18 cellular contexts compared by ENCODE assay signal in genomic region chr12:110071504-110071903, GRCh38. TPM values are rescaled to one million over a fixed set of nuclear protein-coding genes. Genes with fewer than 3 reads are reported as not detected.
DNase-seq lines count a peak whose midpoint lies in the region; ATAC-seq, FAIRE-seq and TF ChIP-seq lines count a peak whose summit lies in the region.
"Had no signal": no experiment of that assay in that cellular context is flagged by ENCODE, and none has a peak within 500 bp of the region (broad histone marks: within the 10 kb centered on the region; RNA-seq: fewer than 3 reads in every experiment).

No MANE protein-coding gene starts in this region.

- CTCF ChIA-PET in activated naive CD4-positive, alpha-beta T cell treated with anti-CD3 and anti-CD28 coated beads, Interleukin-2, amount 10 ng/mL, durations not matched to agents 7 days and 5 days (lab: Charles Lee), result no interaction called here
- CTCF ChIA-PET in activated naive CD4-positive, alpha-beta T cell treated with anti-CD3 and anti-CD28 coated beads for 36 hours (lab: Charles Lee), result interaction anchor here (0.8 kb wide), 1 partner anchor 16 kb away, joined by 3 read pairs; no protein-coding TSS in a partner anchor
- CTCF ChIA-PET in activated CD4-positive, alpha-beta memory T cell treated with anti-CD3 and anti-CD28 coated beads for 36 hours (lab: Charles Lee), result interaction anchor here (1.2 kb wide), 1 partner anchor 23 kb away, joined by 3 read pairs; the partner anchor contains the start of gene C12orf76
- CTCF ChIA-PET in Calu3 (lab: Charles Lee), result no interaction called here

- no peak overlapping the region for H2AFZ ChIP-seq in DND-41 (ENCODE audit: low read depth, low read length)

- H3K27me3 Mint-ChIP-seq in activated naive CD4-positive, alpha-beta T cell treated with anti-CD3 and anti-CD28 coated beads, Interleukin-2, amount 10 ng/mL, durations not matched to agents 7 days and 5 days, result no peaks in the 10 kb centered on the region
- H3K27me3 Mint-ChIP-seq in activated naive CD4-positive, alpha-beta T cell treated with anti-CD3 and anti-CD28 coated beads for 36 hours (ENCODE audit: low read depth), result no peaks in the 10 kb centered on the region
- H3K27me3 Mint-ChIP-seq in activated CD4-positive, alpha-beta memory T cell treated with anti-CD3 and anti-CD28 coated beads for 36 hours, result no peaks in the 10 kb centered on the region
- peaks cover 42% of the 10 kb centered on the region for H3K27me3 Mint-ChIP-seq in Calu3 (ENCODE audit: unreplicated experiment)

- H3K27ac ChIP-seq in DND-41 (ENCODE audit: low read length) (no peak overlapping the region), dorsolateral prefrontal cortex (peak overlapping the region in 55 of 59 donors; percentile 6 to 99 (median 96)), small intestine (ENCODE audit: low read depth in 1 of 2, low read length in 1 of 2) (no peak overlapping the region)
- H3K27ac ChIP-seq: KMS-11 had no signal

- no peaks in the 10 kb centered on the region for H4K20me1 ChIP-seq in DND-41 (ENCODE audit: insufficient read depth, low read length)

- H3K36me3 ChIP-seq in DND-41 (ENCODE audit: insufficient read depth, low read length) (no peaks in the 10 kb centered on the region), small intestine (ENCODE audit: control insufficient read depth in 2 of 2, insufficient read depth in 2 of 2, low read length in 2 of 2) (no peaks in the 10 kb centered on the region)

- in situ Hi-C loops in GM13976 (cut with MboI; ENCODE audit: low sequenced_read_pairs, unreplicated experiment), result no loop called here

- H3K9me3 Mint-ChIP-seq in activated naive CD4-positive, alpha-beta T cell treated with anti-CD3 and anti-CD28 coated beads, Interleukin-2, amount 10 ng/mL, durations not matched to agents 7 days and 5 days, result no peaks in the 10 kb centered on the region
- H3K9me3 Mint-ChIP-seq in activated naive CD4-positive, alpha-beta T cell treated with anti-CD3 and anti-CD28 coated beads for 36 hours, result no peaks in the 10 kb centered on the region
- H3K9me3 Mint-ChIP-seq in activated CD4-positive, alpha-beta memory T cell treated with anti-CD3 and anti-CD28 coated beads for 36 hours, result no peaks in the 10 kb centered on the region
- H3K9me3 Mint-ChIP-seq in Calu3 (ENCODE audit: low read depth, unreplicated experiment), result no peaks in the 10 kb centered on the region

- BruUV-seq in Calu3 (replicated peaks; lab: Mats Ljungman, UMichigan), result no TSS peak

- H3K4me3 ChIP-seq in DND-41 (ENCODE audit: low read depth in 1 of 2, low read length in 2 of 2) (no peak overlapping the region), dorsolateral prefrontal cortex (peak overlapping the region in 32 of 59 donors; percentile 2 to 81 (median 68)), small intestine (ENCODE audit: low read depth in 1 of 2, low read length in 2 of 2) (no peak overlapping the region)

- TF ChIP-seq CTCF in DND-41 (IDR thresholded peaks at IDR 0.05; ENCODE audit: borderline replicate concordance, extremely low read depth, low read length, poor library complexity, severe bottlenecking) (no peak), dorsolateral prefrontal cortex (IDR thresholded peaks at IDR 0.05 in 54 of 56, conservative IDR thresholded peaks at IDR 0.05 in 2 of 56; ENCODE audit: low read depth in 1 of 56, partially characterized antibody in 56 of 56) (no peak), Calu3 (IDR thresholded peaks at IDR 0.05; ENCODE audit: unreplicated experiment) (no peak), GM13976 (IDR thresholded peaks at IDR 0.05; ENCODE audit: borderline replicate concordance, control extremely low read depth, extremely low read depth, insufficient read depth, missing control alignments) (no peak)

- POLR2A ChIA-PET in activated CD4-positive, alpha-beta memory T cell treated with anti-CD3 and anti-CD28 coated beads for 36 hours (lab: Charles Lee), result interaction anchor here (1.0 kb wide), 1 partner anchor 16 kb away, joined by 3 read pairs; no protein-coding TSS in a partner anchor

- FAIRE-seq in small intestine (lab: Jason Lieb, UNC), result no peak
- FAIRE-seq: H54 had no signal

- H3K27me3 ChIP-seq in DND-41 (ENCODE audit: insufficient read depth, low read length, poor library complexity) (no peaks in the 10 kb centered on the region), dorsolateral prefrontal cortex (no peaks in the 10 kb centered on the region), small intestine (ENCODE audit: control insufficient read depth in 2 of 2, insufficient read depth in 2 of 2, low read length in 2 of 2) (no peaks in the 10 kb centered on the region)

- H3K4me3 Mint-ChIP-seq in activated naive CD4-positive, alpha-beta T cell treated with anti-CD3 and anti-CD28 coated beads, Interleukin-2, amount 10 ng/mL, durations not matched to agents 7 days and 5 days, result peak overlapping the region; percentile 83
- no peak overlapping the region for H3K4me3 Mint-ChIP-seq in activated naive CD4-positive, alpha-beta T cell treated with anti-CD3 and anti-CD28 coated beads for 36 hours
- peak overlapping the region; percentile 83 for H3K4me3 Mint-ChIP-seq in activated CD4-positive, alpha-beta memory T cell treated with anti-CD3 and anti-CD28 coated beads for 36 hours
- no peak overlapping the region for H3K4me3 Mint-ChIP-seq in Calu3 (ENCODE audit: low read depth, unreplicated experiment)
- H3K4me3 Mint-ChIP-seq: CD14-positive monocyte had no signal

- no peak for DNase-seq in activated naive CD4-positive, alpha-beta T cell treated with anti-CD3 and anti-CD28 coated beads, Interleukin-2, amount 10 ng/mL, durations not matched to agents 7 days and 5 days
- DNase-seq in activated naive CD4-positive, alpha-beta T cell treated with anti-CD3 and anti-CD28 coated beads for 36 hours, result no peak
- DNase-seq in DND-41, result no peak
- no peak for DNase-seq in activated CD4-positive, alpha-beta memory T cell treated with anti-CD3 and anti-CD28 coated beads for 36 hours
- DNase-seq in dorsolateral prefrontal cortex, result no peak
- no peak for DNase-seq in Calu3
- no peak for DNase-seq in small intestine
- no peak for DNase-seq in GM13976 (ENCODE audit: low spot score)
- DNase-seq: ACHN, AML-193, Caco-2, NCI-H1048, NCI-H146, NCI-H2081, NCI-H82 had no signal

- peaks cover 59% of the 10 kb centered on the region for H3K4me1 Mint-ChIP-seq in activated naive CD4-positive, alpha-beta T cell treated with anti-CD3 and anti-CD28 coated beads, Interleukin-2, amount 10 ng/mL, durations not matched to agents 7 days and 5 days
- peaks cover 23% of the 10 kb centered on the region for H3K4me1 Mint-ChIP-seq in activated naive CD4-positive, alpha-beta T cell treated with anti-CD3 and anti-CD28 coated beads for 36 hours (ENCODE audit: low read depth)
- peaks cover 33% of the 10 kb centered on the region for H3K4me1 Mint-ChIP-seq in activated CD4-positive, alpha-beta memory T cell treated with anti-CD3 and anti-CD28 coated beads for 36 hours (ENCODE audit: low read depth)
- no peaks in the 10 kb centered on the region for H3K4me1 Mint-ChIP-seq in Calu3 (ENCODE audit: low read depth, unreplicated experiment)

- no peak for ATAC-seq in DND-41 (ENCODE audit: insufficient read depth, low read depth)

- peaks cover 4% of the 10 kb centered on the region for H3K79me2 ChIP-seq in DND-41 (ENCODE audit: insufficient read depth, low read length)

- no peak overlapping the region for H3K9ac ChIP-seq in DND-41 (ENCODE audit: low read depth, low read length)
- H3K9ac ChIP-seq: KMS-11 had no signal

- intact Hi-C loops in activated naive CD4-positive, alpha-beta T cell treated with anti-CD3 and anti-CD28 coated beads for 36 hours (cut with micrococcal nuclease), result no loop called here
- intact Hi-C loops in activated CD4-positive, alpha-beta memory T cell treated with anti-CD3 and anti-CD28 coated beads for 36 hours (cut with micrococcal nuclease), result no loop called here
- intact Hi-C loops in dorsolateral prefrontal cortex (cut with DNase I), result no loop called here
- intact Hi-C loops in Calu3 (cut with micrococcal nuclease; ENCODE audit: unreplicated experiment), result no loop called here

- H3K9me3 ChIP-seq in DND-41 (ENCODE audit: insufficient read depth, low read length, severe bottlenecking) (no peaks in the 10 kb centered on the region), small intestine (ENCODE audit: control insufficient read depth, low read depth) (no peaks in the 10 kb centered on the region)
- H3K9me3 ChIP-seq: Caco-2 had no signal

- peak overlapping the region; percentile 14; the same call in 1 of the 2 replicates for H3K4me2 ChIP-seq in DND-41 (ENCODE audit: insufficient read depth, low read length)
- H3K4me2 ChIP-seq: KMS-11 had no signal

- H3K27ac Mint-ChIP-seq in activated naive CD4-positive, alpha-beta T cell treated with anti-CD3 and anti-CD28 coated beads, Interleukin-2, amount 10 ng/mL, durations not matched to agents 7 days and 5 days, result no peak overlapping the region
- no peak overlapping the region for H3K27ac Mint-ChIP-seq in activated naive CD4-positive, alpha-beta T cell treated with anti-CD3 and anti-CD28 coated beads for 36 hours
- no peak overlapping the region for H3K27ac Mint-ChIP-seq in activated CD4-positive, alpha-beta memory T cell treated with anti-CD3 and anti-CD28 coated beads for 36 hours
- no peak overlapping the region for H3K27ac Mint-ChIP-seq in Calu3 (ENCODE audit: unreplicated experiment)
- H3K27ac Mint-ChIP-seq: CD14-positive monocyte had no signal

- H3K36me3 Mint-ChIP-seq in activated naive CD4-positive, alpha-beta T cell treated with anti-CD3 and anti-CD28 coated beads, Interleukin-2, amount 10 ng/mL, durations not matched to agents 7 days and 5 days, result peaks cover 40% of the 10 kb centered on the region
- no peaks in the 10 kb centered on the region for H3K36me3 Mint-ChIP-seq in activated naive CD4-positive, alpha-beta T cell treated with anti-CD3 and anti-CD28 coated beads for 36 hours (ENCODE audit: low read depth)
- H3K36me3 Mint-ChIP-seq in activated CD4-positive, alpha-beta memory T cell treated with anti-CD3 and anti-CD28 coated beads for 36 hours, result peaks cover 10% of the 10 kb centered on the region
- H3K36me3 Mint-ChIP-seq in Calu3 (ENCODE audit: insufficient read depth, unreplicated experiment), result no peaks in the 10 kb centered on the region
- H3K36me3 Mint-ChIP-seq: CD14-positive monocyte had no signal

- peaks cover 29% of the 10 kb centered on the region for H3K4me1 ChIP-seq in DND-41 (ENCODE audit: insufficient read depth, low read length)
- H3K4me1 ChIP-seq in small intestine (ENCODE audit: control insufficient read depth in 2 of 2, insufficient read depth in 1 of 2, low read depth in 1 of 2, low read length in 1 of 2), result no peaks in the 10 kb centered on the region
- H3K4me1 ChIP-seq: Caco-2 had no signal

RNA-seq across cellular contexts. Expression of gene C12orf76, which starts 23.2 kb away (rescaled TPM):
- 10 to 100 TPM; 12.1 to 12.9 TPM for total RNA-seq in activated naive CD4-positive, alpha-beta T cell treated with anti-CD3 and anti-CD28 coated beads for 36 hours
- total RNA-seq in activated CD4-positive, alpha-beta memory T cell treated with anti-CD3 and anti-CD28 coated beads for 36 hours, result 10 to 100 TPM; 14.2 to 17.1 TPM
- 100 to 1,000 TPM in 71 of 120 experiments, 10 to 100 TPM in 49; 66.2 to 164 (median 106) TPM for total RNA-seq in dorsolateral prefrontal cortex
- 14.2 and 14.7 TPM in 2 replicates for total RNA-seq in Calu3 (2022)
- polyA plus RNA-seq in small intestine, result 10 to 100 TPM in 1 of 3 donors, 1 to 10 TPM in 2; 5.4 to 10.8 (median 5.4) TPM

RNA-seq across cellular contexts. Expression of gene IFT81, which starts 52.7 kb away (rescaled TPM):
- 1 to 10 TPM; 1.7 to 2.2 TPM for total RNA-seq in activated naive CD4-positive, alpha-beta T cell treated with anti-CD3 and anti-CD28 coated beads for 36 hours
- total RNA-seq in activated CD4-positive, alpha-beta memory T cell treated with anti-CD3 and anti-CD28 coated beads for 36 hours, result 1 to 10 TPM; 2.9 to 3.4 TPM
- total RNA-seq in dorsolateral prefrontal cortex, result 10 to 100 TPM; 12.0 to 29.3 (median 19.0) TPM
- 13.0 and 16.4 TPM in 2 replicates for total RNA-seq in Calu3 (2022)
- 1 to 10 TPM in 2 of 3 donors, under 1 TPM in 1; 0.54 to 3.8 (median 1.3) TPM for polyA plus RNA-seq in small intestine

Comparison
In these comparisons a context has a peak if more than half of its experiments do, and no peak if none do; other contexts are left out.
1. H3K4me3 Mint-ChIP-seq: peak in activated naive CD4-positive, alpha-beta T cell treated with anti-CD3 and anti-CD28 coated beads, Interleukin-2, amount 10 ng/mL, durations not matched to agents 7 days and 5 days (single experiment) and activated CD4-positive, alpha-beta memory T cell treated with anti-CD3 and anti-CD28 coated beads for 36 hours (single experiment); none in activated naive CD4-positive, alpha-beta T cell treated with anti-CD3 and anti-CD28 coated beads for 36 hours (single experiment) and Calu3 (single experiment).
2. CTCF ChIA-PET loops: an anchor here in activated naive CD4-positive, alpha-beta T cell treated with anti-CD3 and anti-CD28 coated beads for 36 hours (0.8 kb wide) and activated CD4-positive, alpha-beta memory T cell treated with anti-CD3 and anti-CD28 coated beads for 36 hours (1.2 kb wide); none called in activated naive CD4-positive, alpha-beta T cell treated with anti-CD3 and anti-CD28 coated beads, Interleukin-2, amount 10 ng/mL, durations not matched to agents 7 days and 5 days and Calu3.
3. H3K27ac ChIP-seq: peak in dorsolateral prefrontal cortex (55 of 59); none in DND-41 (single experiment) and small intestine (0 of 2).
4. H3K4me3 ChIP-seq: peak in dorsolateral prefrontal cortex (32 of 59); none in DND-41 (0 of 2) and small intestine (0 of 2).